Comparison of ENCODE assay signal across 23 cellular contexts in the genomic region with DNA sequence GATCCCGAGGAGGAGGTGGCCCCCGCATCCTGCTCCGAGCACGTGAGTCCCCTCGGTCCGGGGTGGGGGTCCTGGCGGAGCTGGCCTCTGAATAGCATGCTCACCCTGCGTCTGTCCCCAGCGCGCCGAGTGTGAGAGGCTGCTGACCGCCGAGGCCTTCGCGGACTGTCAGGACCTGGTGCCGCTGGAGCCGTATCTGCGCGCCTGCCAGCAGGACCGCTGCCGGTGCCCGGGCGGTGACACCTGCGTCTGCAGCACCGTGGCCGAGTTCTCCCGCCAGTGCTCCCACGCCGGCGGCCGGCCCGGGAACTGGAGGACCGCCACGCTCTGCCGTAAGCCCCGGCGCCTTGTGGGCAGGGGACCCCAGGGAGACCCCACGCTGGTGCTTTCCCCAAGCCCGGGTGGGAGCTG. TPM values are rescaled to one million over a fixed set of nuclear protein-coding genes. Genes with fewer than 3 reads are reported as not detected.
A peak's percentile ranks its signal among the peaks of the same experiment; 100 is the strongest.
DNase-seq lines count a peak whose midpoint lies in the region; ATAC-seq and TF ChIP-seq lines count a peak whose summit lies in the region.
"Had no signal": no experiment of that assay in that cellular context is flagged by ENCODE, and none has a peak within 500 bp of the region (broad histone marks: within the 10 kb centered on the region; RNA-seq: fewer than 3 reads in every experiment).

No MANE protein-coding gene starts in this region.

- H3K9me3 Mint-ChIP-seq in activated naive CD8-positive, alpha-beta T cell treated with anti-CD3 and anti-CD28 coated beads, Interleukin-2, amount 10 ng/mL, durations not matched to agents 7 days and 5 days: no peaks in the 10 kb centered on the region
- no peaks in the 10 kb centered on the region for H3K9me3 Mint-ChIP-seq in activated naive CD8-positive, alpha-beta T cell treated with anti-CD3 and anti-CD28 coated beads for 36 hours
- no peaks in the 10 kb centered on the region for H3K9me3 Mint-ChIP-seq in chondrocyte (ENCODE audit: low read depth)
- H3K9me3 Mint-ChIP-seq: activated CD4-positive, alpha-beta memory T cell treated with anti-CD3 and anti-CD28 coated beads for 36 hours; CD4-positive, CD25-positive, alpha-beta regulatory T cell; stimulated activated naive CD8-positive, alpha-beta T cell treated with anti-CD3 and anti-CD28 coated beads, Interleukin-15, amount 100 ng/mL, for 72 hours had no signal

- no peak for TF ChIP-seq EP300 in transverse colon (IDR thresholded peaks at IDR 0.05; ENCODE audit: low read depth)

- in situ Hi-C loops in transverse colon (cut with MboI; ENCODE audit: low pct_ligation_motif_present in 1 of 4, low pct_unique_long_range_greater_than_20kb in 1 of 4, low sequenced_read_pairs in 3 of 4): no loop called here
- in situ Hi-C loops in KBM-7 (cut with MboI; ENCODE audit: low pct_unique_long_range_greater_than_20kb, low sequenced_read_pairs): no loop called here

- no peak for ATAC-seq in activated naive CD8-positive, alpha-beta T cell treated with anti-CD3 and anti-CD28 coated beads, Interleukin-2, amount 10 ng/mL, durations not matched to agents 7 days and 5 days (ENCODE audit: low read depth)
- no peak for ATAC-seq in lower lobe of right lung
- ATAC-seq: gastrocnemius medialis, HCT116 had no signal

- H3K27ac ChIP-seq in lower lobe of right lung: no peak overlapping the region
- peak overlapping the region in 2 of 4 donors; percentile 3 to 44 for H3K27ac ChIP-seq in transverse colon
- H3K27ac ChIP-seq: esophagus squamous epithelium, gastrocnemius medialis, RWPE1, thyroid gland had no signal

- H3K36me3 ChIP-seq in lower lobe of right lung: no peaks in the 10 kb centered on the region
- no peaks in the 10 kb centered on the region for H3K36me3 ChIP-seq in transverse colon
- H3K36me3 ChIP-seq: esophagus squamous epithelium, gastrocnemius medialis, thyroid gland had no signal

- H3K4me1 ChIP-seq in lower lobe of right lung (peaks cover 8% of the 10 kb centered on the region), transverse colon (peaks cover 5 to 13% (median 13%) of the 10 kb centered on the region in 4 donors)
- H3K4me1 ChIP-seq: thyroid gland had no signal

- H3K4me1 Mint-ChIP-seq in activated naive CD8-positive, alpha-beta T cell treated with anti-CD3 and anti-CD28 coated beads, Interleukin-2, amount 10 ng/mL, durations not matched to agents 7 days and 5 days: no peaks in the 10 kb centered on the region
- no peaks in the 10 kb centered on the region for H3K4me1 Mint-ChIP-seq in activated naive CD8-positive, alpha-beta T cell treated with anti-CD3 and anti-CD28 coated beads for 36 hours
- no peaks in the 10 kb centered on the region for H3K4me1 Mint-ChIP-seq in chondrocyte (ENCODE audit: low read depth)
- H3K4me1 Mint-ChIP-seq: CD4-positive, CD25-positive, alpha-beta regulatory T cell; stimulated activated naive CD8-positive, alpha-beta T cell treated with anti-CD3 and anti-CD28 coated beads, Interleukin-15, amount 100 ng/mL, for 72 hours had no signal

- DNase-seq in activated naive CD8-positive, alpha-beta T cell treated with anti-CD3 and anti-CD28 coated beads, Interleukin-2, amount 10 ng/mL, durations not matched to agents 7 days and 5 days: peak; percentile 30
- DNase-seq in activated naive CD8-positive, alpha-beta T cell treated with anti-CD3 and anti-CD28 coated beads for 36 hours: no peak
- DNase-seq in chondrocyte (ENCODE audit: low spot score): peak; percentile 91
- peak; percentile 39 for DNase-seq in lower lobe of right lung
- DNase-seq in transverse colon: no peak
- no peak for DNase-seq in KBM-7
- DNase-seq in COLO668 (lab: John Stamatoyannopoulos, UW; ENCODE audit: unreplicated experiment): no peak
- DNase-seq: activated naive CD4-positive, alpha-beta T cell treated with Interleukin-2 at 50 U/mL for 16 hours; amniotic stem cell; CD4-positive, CD25-positive, alpha-beta regulatory T cell; esophagus squamous epithelium; gastrocnemius medialis; NCI-H1694 treated with DMSO at 0.1 percent for 48 hours; NCI-H69; nucleus accumbens; T1000; thyroid gland had no signal

- no peaks in the 10 kb centered on the region for H3K27me3 Mint-ChIP-seq in activated naive CD8-positive, alpha-beta T cell treated with anti-CD3 and anti-CD28 coated beads, Interleukin-2, amount 10 ng/mL, durations not matched to agents 7 days and 5 days
- no peaks in the 10 kb centered on the region for H3K27me3 Mint-ChIP-seq in activated naive CD8-positive, alpha-beta T cell treated with anti-CD3 and anti-CD28 coated beads for 36 hours
- peaks cover 3% of the 10 kb centered on the region for H3K27me3 Mint-ChIP-seq in chondrocyte (ENCODE audit: low read depth)
- H3K27me3 Mint-ChIP-seq: activated CD4-positive, alpha-beta memory T cell treated with anti-CD3 and anti-CD28 coated beads for 36 hours; CD4-positive, CD25-positive, alpha-beta regulatory T cell; stimulated activated naive CD8-positive, alpha-beta T cell treated with anti-CD3 and anti-CD28 coated beads, Interleukin-15, amount 100 ng/mL, for 72 hours had no signal

- H3K4me3 Mint-ChIP-seq in activated naive CD8-positive, alpha-beta T cell treated with anti-CD3 and anti-CD28 coated beads, Interleukin-2, amount 10 ng/mL, durations not matched to agents 7 days and 5 days: no peak overlapping the region
- no peak overlapping the region for H3K4me3 Mint-ChIP-seq in activated naive CD8-positive, alpha-beta T cell treated with anti-CD3 and anti-CD28 coated beads for 36 hours
- H3K4me3 Mint-ChIP-seq in chondrocyte (ENCODE audit: unreplicated experiment): no peak overlapping the region
- H3K4me3 Mint-ChIP-seq: activated CD4-positive, alpha-beta memory T cell treated with anti-CD3 and anti-CD28 coated beads for 36 hours; CD4-positive, CD25-positive, alpha-beta regulatory T cell; stimulated activated naive CD8-positive, alpha-beta T cell treated with anti-CD3 and anti-CD28 coated beads, Interleukin-15, amount 100 ng/mL, for 72 hours had no signal

- intact Hi-C loops in lower lobe of right lung (cut with DNase I): no loop called here
- intact Hi-C loops in transverse colon (cut with DNase I; ENCODE audit: low total_unique reads): no loop called here

- POLR2A ChIA-PET in activated naive CD8-positive, alpha-beta T cell treated with anti-CD3 and anti-CD28 coated beads, Interleukin-2, amount 10 ng/mL, durations not matched to agents 7 days and 5 days (lab: Charles Lee): no interaction called here

- no peaks in the 10 kb centered on the region for H3K36me3 Mint-ChIP-seq in activated naive CD8-positive, alpha-beta T cell treated with anti-CD3 and anti-CD28 coated beads, Interleukin-2, amount 10 ng/mL, durations not matched to agents 7 days and 5 days
- no peaks in the 10 kb centered on the region for H3K36me3 Mint-ChIP-seq in activated naive CD8-positive, alpha-beta T cell treated with anti-CD3 and anti-CD28 coated beads for 36 hours
- no peaks in the 10 kb centered on the region for H3K36me3 Mint-ChIP-seq in chondrocyte (ENCODE audit: low read depth)
- H3K36me3 Mint-ChIP-seq: activated CD4-positive, alpha-beta memory T cell treated with anti-CD3 and anti-CD28 coated beads for 36 hours; CD4-positive, CD25-positive, alpha-beta regulatory T cell had no signal

- H3K27me3 ChIP-seq in lower lobe of right lung (ENCODE audit: low read depth) (no peaks in the 10 kb centered on the region), transverse colon (peaks cover 8% of the 10 kb centered on the region)
- H3K27me3 ChIP-seq: gastrocnemius medialis, thyroid gland had no signal

- 88% methylated on average over 20 of the region's 39 CpGs; no CpG with 5 or more reads in 1 of the 2 donors for WGBS in transverse colon (ENCODE audit: low coverage in 1 of 2), 2 donors

- H3K27ac Mint-ChIP-seq in activated naive CD8-positive, alpha-beta T cell treated with anti-CD3 and anti-CD28 coated beads, Interleukin-2, amount 10 ng/mL, durations not matched to agents 7 days and 5 days: no peak overlapping the region
- no peak overlapping the region for H3K27ac Mint-ChIP-seq in activated naive CD8-positive, alpha-beta T cell treated with anti-CD3 and anti-CD28 coated beads for 36 hours
- no peak overlapping the region for H3K27ac Mint-ChIP-seq in chondrocyte (ENCODE audit: unreplicated experiment)
- H3K27ac Mint-ChIP-seq: activated CD4-positive, alpha-beta memory T cell treated with anti-CD3 and anti-CD28 coated beads for 36 hours; CD4-positive, CD25-positive, alpha-beta regulatory T cell; stimulated activated naive CD8-positive, alpha-beta T cell treated with anti-CD3 and anti-CD28 coated beads, Interleukin-15, amount 100 ng/mL, for 72 hours had no signal

- H3K4me3 ChIP-seq in lower lobe of right lung (no peak overlapping the region), transverse colon (peak overlapping the region in 3 of 4 donors; percentile 8 to 32 (median 29))
- H3K4me3 ChIP-seq: esophagus squamous epithelium, gastrocnemius medialis, lung, thyroid gland had no signal

- no peak for TF ChIP-seq POLR2A in transverse colon (IDR thresholded peaks at IDR 0.05)

- TF ChIP-seq CTCF in chondrocyte (IDR thresholded peaks at IDR 0.05) (no peak), lower lobe of right lung (IDR thresholded peaks at IDR 0.05) (no peak), transverse colon (IDR thresholded peaks at IDR 0.05) (no peak)

- H3K9me3 ChIP-seq in lower lobe of right lung (no peaks in the 10 kb centered on the region), transverse colon (no peaks in the 10 kb centered on the region)
- H3K9me3 ChIP-seq: esophagus squamous epithelium, gastrocnemius medialis, thyroid gland had no signal

RNA-seq across cellular contexts. Expression of a gene that starts 3.5 kb away (rescaled TPM):
- total RNA-seq in activated naive CD8-positive, alpha-beta T cell treated with anti-CD3 and anti-CD28 coated beads, Interleukin-2, amount 10 ng/mL, durations not matched to agents 7 days and 5 days: not detected
- not detected for total RNA-seq in activated naive CD8-positive, alpha-beta T cell treated with anti-CD3 and anti-CD28 coated beads for 36 hours
- not detected in 3 replicates for total RNA-seq in chondrocyte
- total RNA-seq in lower lobe of right lung: not detected
- 100 to 1,000 TPM; 269 to 910 (median 671) TPM for total RNA-seq in transverse colon
- total RNA-seq: activated CD4-positive, alpha-beta memory T cell treated with anti-CD3 and anti-CD28 coated beads for 36 hours; CD4-positive, CD25-positive, alpha-beta regulatory T cell; LHCN-M2; thyroid gland had no signal

RNA-seq across cellular contexts. Expression of a gene that starts 41.7 kb away (rescaled TPM):
- total RNA-seq in activated naive CD8-positive, alpha-beta T cell treated with anti-CD3 and anti-CD28 coated beads, Interleukin-2, amount 10 ng/mL, durations not matched to agents 7 days and 5 days: not detected
- total RNA-seq in activated naive CD8-positive, alpha-beta T cell treated with anti-CD3 and anti-CD28 coated beads for 36 hours: not detected
- total RNA-seq in chondrocyte (not detected in 3 replicates), lower lobe of right lung (0.09 TPM), transverse colon (not detected)
- total RNA-seq: activated CD4-positive, alpha-beta memory T cell treated with anti-CD3 and anti-CD28 coated beads for 36 hours; CD4-positive, CD25-positive, alpha-beta regulatory T cell; gastrocnemius medialis; LHCN-M2; thyroid gland had no signal

Comparison
In these comparisons a context has a peak if more than half of its experiments do, and no peak if none do; other contexts are left out.
1. DNase-seq: peak in activated naive CD8-positive, alpha-beta T cell treated with anti-CD3 and anti-CD28 coated beads, Interleukin-2, amount 10 ng/mL, durations not matched to agents 7 days and 5 days (single experiment), chondrocyte (single experiment) and lower lobe of right lung (single experiment); none in activated naive CD8-positive, alpha-beta T cell treated with anti-CD3 and anti-CD28 coated beads for 36 hours (single experiment), transverse colon (single experiment), KBM-7 (single experiment) and COLO668 (single experiment).
2. RNA of a gene that starts 3.5 kb away (total RNA-seq): 269 to 910 TPM in transverse colon; not detected in activated naive CD8-positive, alpha-beta T cell treated with anti-CD3 and anti-CD28 coated beads, Interleukin-2, amount 10 ng/mL, durations not matched to agents 7 days and 5 days, not detected in activated naive CD8-positive, alpha-beta T cell treated with anti-CD3 and anti-CD28 coated beads for 36 hours, not detected in chondrocyte and not detected in lower lobe of right lung (single experiment); every median in the first group is over 100 times any median in the second.